Comparison of ENCODE assay signal across 25 cellular contexts in the genomic region with DNA sequence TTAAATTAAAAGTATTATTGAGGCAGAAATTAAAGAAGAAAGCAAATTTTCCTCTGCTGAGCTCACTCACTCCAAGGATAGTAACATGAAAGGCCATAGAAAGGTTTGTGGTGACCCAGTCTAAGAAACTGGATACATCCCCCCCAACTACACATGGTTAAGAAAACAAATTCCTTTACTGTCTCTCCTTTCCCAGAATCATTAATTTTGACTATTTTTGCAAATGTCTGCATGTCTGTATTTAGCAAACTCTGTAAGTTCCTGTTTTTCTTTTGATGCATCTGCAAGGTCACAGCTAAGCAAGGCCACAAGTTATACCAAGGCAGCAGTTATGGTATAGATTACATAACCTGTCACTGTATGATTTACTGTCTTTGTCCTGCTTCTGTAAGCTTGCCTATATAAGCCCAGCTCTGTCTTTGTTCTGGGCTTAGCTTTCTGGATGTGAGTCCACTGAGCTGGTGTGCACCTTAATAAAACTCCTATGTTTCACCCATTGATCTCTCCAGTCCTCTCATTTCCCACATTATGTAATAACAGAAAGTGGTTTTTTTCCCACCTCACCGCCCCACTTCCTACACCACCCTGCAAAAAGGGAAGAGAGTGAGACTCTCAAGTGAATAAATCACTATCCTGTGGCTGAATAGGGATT. TPM values are rescaled to one million over a fixed set of nuclear protein-coding genes. Genes with fewer than 3 reads are reported as not detected.
DNase-seq lines count a peak whose midpoint lies in the region; ATAC-seq and TF ChIP-seq lines count a peak whose summit lies in the region.
"Had no signal": no experiment of that assay in that cellular context is flagged by ENCODE, and none has a peak within 500 bp of the region (broad histone marks: within the 10 kb centered on the region; RNA-seq: fewer than 3 reads in every experiment).

No MANE protein-coding gene starts in this region.

- CTCF ChIA-PET in MCF 10A (lab: Yijun Ruan, JAX) (interaction anchor here (0.7 kb wide), 1 partner anchor 43 kb away, joined by 3 read pairs; no protein-coding TSS in a partner anchor), mammary epithelial cell (lab: Charles Lee; ENCODE audit: low non-redundant PET) (no interaction called here), OCI-LY7 (lab: Charles Lee; ENCODE audit: unreplicated experiment) (no interaction called here)
- CTCF ChIA-PET in activated CD8-positive, alpha-beta T cell treated with anti-CD3 and anti-CD28 coated beads, Interleukin-2, amount 10 ng/mL, durations not matched to agents 7 days and 5 days (lab: Charles Lee), result no interaction called here

- no peaks in the 10 kb centered on the region for H3K79me2 ChIP-seq in mammary epithelial cell (ENCODE audit: insufficient read depth, low read length)
- no peaks in the 10 kb centered on the region for H3K79me2 ChIP-seq in OCI-LY7 (ENCODE audit: insufficient read depth, low read depth, low read length)

- BruUV-seq in MCF 10A (replicated peaks; lab: Mats Ljungman, UMichigan), result no TSS peak
- no TSS peak for BruUV-seq in mammary epithelial cell (replicated peaks; lab: Mats Ljungman, UMichigan)
- no TSS peak for BruUV-seq in OCI-LY7 (replicated peaks; lab: Mats Ljungman, UMichigan)

- no peak for ATAC-seq in activated CD8-positive, alpha-beta T cell treated with anti-CD3 and anti-CD28 coated beads, Interleukin-2, amount 10 ng/mL, durations not matched to agents 7 days and 5 days
- no peak for ATAC-seq in GM19467 (IDR thresholded peaks at IDR 0.05; ENCODE audit: unreplicated experiment)
- ATAC-seq: A549; naive thymus-derived CD8-positive, alpha-beta T cell had no signal

- H3K27ac Mint-ChIP-seq in MCF 10A (ENCODE audit: low read depth, unreplicated experiment), result no peak overlapping the region
- peak overlapping the region; percentile 49 for H3K27ac Mint-ChIP-seq in chondrocyte (ENCODE audit: unreplicated experiment)
- H3K27ac Mint-ChIP-seq in activated CD8-positive, alpha-beta T cell treated with anti-CD3 and anti-CD28 coated beads, Interleukin-2, amount 10 ng/mL, durations not matched to agents 7 days and 5 days, result no peak overlapping the region
- no peak overlapping the region for H3K27ac Mint-ChIP-seq in immature natural killer cell
- H3K27ac Mint-ChIP-seq: activated CD4-positive, alpha-beta memory T cell treated with anti-CD3 and anti-CD28 coated beads, Interleukin-2, amount 10 ng/mL, durations not matched to agents 7 days and 5 days had no signal

- no peak overlapping the region for H3K9ac ChIP-seq in mammary epithelial cell (ENCODE audit: insufficient read depth, low read length)

- H3K9me3 ChIP-seq in mammary epithelial cell (replicated peaks; ENCODE audit: insufficient read depth, low read length) (no peaks in the 10 kb centered on the region), OCI-LY7 (ENCODE audit: low read length) (no peaks in the 10 kb centered on the region)
- H3K9me3 ChIP-seq: ovary, right lobe of liver had no signal

- H3K27ac ChIP-seq in mammary epithelial cell (ENCODE audit: insufficient read depth, low read depth, low read length) (no peak overlapping the region), OCI-LY7 (ENCODE audit: low read depth, low read length, poor library complexity, severe bottlenecking) (no peak overlapping the region)
- H3K27ac ChIP-seq: A549, ovary, Peyer's patch, right lobe of liver had no signal

- H3K4me3 ChIP-seq in mammary epithelial cell (replicated peaks in 1 of 3; ENCODE audit: insufficient read depth in 1 of 3, low read depth in 2 of 3, low read length in 3 of 3) (no peak overlapping the region), OCI-LY7 (ENCODE audit: low read depth, low read length, poor library complexity, severe bottlenecking) (no peak overlapping the region)
- H3K4me3 ChIP-seq: A549, adrenal gland, esophagus muscularis mucosa, ovary, Peyer's patch, right lobe of liver, uterus had no signal

- peaks cover 18% of the 10 kb centered on the region for H3K36me3 Mint-ChIP-seq in MCF 10A (ENCODE audit: insufficient read depth, unreplicated experiment)
- H3K36me3 Mint-ChIP-seq in chondrocyte (ENCODE audit: low read depth), result peaks cover 8% of the 10 kb centered on the region
- peaks cover 76% of the 10 kb centered on the region for H3K36me3 Mint-ChIP-seq in activated CD8-positive, alpha-beta T cell treated with anti-CD3 and anti-CD28 coated beads, Interleukin-2, amount 10 ng/mL, durations not matched to agents 7 days and 5 days (ENCODE audit: low read depth)
- peaks cover 36 to 57% (median 56%) of the 10 kb centered on the region in 3 donors for H3K36me3 Mint-ChIP-seq in immature natural killer cell

- H3K4me3 Mint-ChIP-seq in MCF 10A (ENCODE audit: unreplicated experiment) (no peak overlapping the region), chondrocyte (ENCODE audit: unreplicated experiment) (no peak overlapping the region), immature natural killer cell (no peak overlapping the region)
- H3K4me3 Mint-ChIP-seq in activated CD8-positive, alpha-beta T cell treated with anti-CD3 and anti-CD28 coated beads, Interleukin-2, amount 10 ng/mL, durations not matched to agents 7 days and 5 days, result no peak overlapping the region
- H3K4me3 Mint-ChIP-seq: activated CD4-positive, alpha-beta memory T cell treated with anti-CD3 and anti-CD28 coated beads, Interleukin-2, amount 10 ng/mL, durations not matched to agents 7 days and 5 days; central memory CD8-positive, alpha-beta T cell; naive thymus-derived CD8-positive, alpha-beta T cell had no signal

- dilution Hi-C loops in mammary epithelial cell (cut with HindIII; ENCODE audit: low sequenced_read_pairs), result no loop called here

- peaks cover 5% of the 10 kb centered on the region for H3K4me1 ChIP-seq in mammary epithelial cell (ENCODE audit: insufficient read depth, low read length)
- H3K4me1 ChIP-seq in OCI-LY7 (ENCODE audit: insufficient read depth, low read length, poor library complexity, severe bottlenecking), result no peaks in the 10 kb centered on the region
- H3K4me1 ChIP-seq: A549, adrenal gland, Peyer's patch, right lobe of liver, uterus had no signal

- H2AFZ ChIP-seq in mammary epithelial cell (ENCODE audit: low read depth, low read length) (no peak overlapping the region), OCI-LY7 (ENCODE audit: low read length) (no peak overlapping the region)

- POLR2A ChIA-PET in MCF 10A (lab: Yijun Ruan, JAX) (interaction anchor here (2.4 kb wide), 1 partner anchor 13 kb away, joined by 10 read pairs; no protein-coding TSS in a partner anchor), OCI-LY7 (lab: Charles Lee) (no interaction called here)
- POLR2A ChIA-PET in activated CD8-positive, alpha-beta T cell treated with anti-CD3 and anti-CD28 coated beads, Interleukin-2, amount 10 ng/mL, durations not matched to agents 7 days and 5 days (lab: Charles Lee), result interaction anchor here (0.7 kb wide), 1 partner anchor 42 kb away, joined by 3 read pairs; no protein-coding TSS in a partner anchor

- no peaks in the 10 kb centered on the region for H4K20me1 ChIP-seq in mammary epithelial cell (ENCODE audit: insufficient read depth, low read length)
- H4K20me1 ChIP-seq in OCI-LY7 (ENCODE audit: insufficient read depth, low read length), result no peaks in the 10 kb centered on the region

- no peaks in the 10 kb centered on the region for H3K27me3 ChIP-seq in mammary epithelial cell (ENCODE audit: insufficient read depth, low read length)
- H3K27me3 ChIP-seq: adrenal gland, esophagus muscularis mucosa, ovary, Peyer's patch, right lobe of liver, uterus had no signal

- 100% methylated on average over 1 of the region's 1 CpG for WGBS in mammary epithelial cell (ENCODE audit: low coverage, missing lambda C conversion rate)

- no peaks in the 10 kb centered on the region for H3K9me2 ChIP-seq in OCI-LY7 (ENCODE audit: insufficient read depth, low read length)

- DNase-seq in MCF 10A (ENCODE audit: unreplicated experiment) (peak; percentile 8), mammary epithelial cell (no peak), OCI-LY7 (ENCODE audit: low spot score) (peak; percentile 31), chondrocyte (ENCODE audit: low spot score) (no peak), immature natural killer cell (no peak), amygdala (lab: John Stamatoyannopoulos, UW) (no peak)
- DNase-seq in activated CD8-positive, alpha-beta T cell treated with anti-CD3 and anti-CD28 coated beads, Interleukin-2, amount 10 ng/mL, durations not matched to agents 7 days and 5 days, result no peak
- DNase-seq: activated CD4-positive, alpha-beta memory T cell treated with anti-CD3 and anti-CD28 coated beads, Interleukin-2, amount 10 ng/mL, durations not matched to agents 7 days and 5 days; activated CD4-positive, CD25-positive, alpha-beta regulatory T cell; activated gamma-delta T cell treated with Interleukin-2 at 50 U/mL for 16 hours; adrenal gland; C1 segment of cervical spinal cord; naive thymus-derived CD8-positive, alpha-beta T cell; NCI-H1436 treated with DMSO at 0.1 percent for 48 hours; NCI-H2171; ovary; Peyer's patch; right lobe of liver; substantia nigra; T-helper 9 cell; uterus had no signal

- H3K36me3 ChIP-seq in mammary epithelial cell (ENCODE audit: insufficient read depth, low read length) (peaks cover 6% of the 10 kb centered on the region), OCI-LY7 (ENCODE audit: insufficient read depth, low read length) (peaks cover 36% of the 10 kb centered on the region)
- H3K36me3 ChIP-seq: adrenal gland, ovary, Peyer's patch, right lobe of liver, uterus had no signal

- H3K4me1 Mint-ChIP-seq in MCF 10A (ENCODE audit: insufficient read depth, unreplicated experiment) (no peaks in the 10 kb centered on the region), chondrocyte (ENCODE audit: low read depth) (peaks cover 38% of the 10 kb centered on the region), immature natural killer cell (peaks cover 0 to 4% of the 10 kb centered on the region in 2 donors)
- no peaks in the 10 kb centered on the region for H3K4me1 Mint-ChIP-seq in activated CD8-positive, alpha-beta T cell treated with anti-CD3 and anti-CD28 coated beads, Interleukin-2, amount 10 ng/mL, durations not matched to agents 7 days and 5 days (ENCODE audit: low read depth)
- H3K4me1 Mint-ChIP-seq: activated CD4-positive, alpha-beta memory T cell treated with anti-CD3 and anti-CD28 coated beads, Interleukin-2, amount 10 ng/mL, durations not matched to agents 7 days and 5 days; naive thymus-derived CD8-positive, alpha-beta T cell had no signal

- in situ Hi-C loops in mammary epithelial cell (cut with MboI; ENCODE audit: low sequenced_read_pairs in 2 of 2), result no loop called here

- H3K9me3 Mint-ChIP-seq in MCF 10A (ENCODE audit: unreplicated experiment) (peaks cover 23% of the 10 kb centered on the region), chondrocyte (ENCODE audit: low read depth) (no peaks in the 10 kb centered on the region), immature natural killer cell (peaks cover 3 to 32% (median 17%) of the 10 kb centered on the region in 6 donors)
- H3K9me3 Mint-ChIP-seq in activated CD8-positive, alpha-beta T cell treated with anti-CD3 and anti-CD28 coated beads, Interleukin-2, amount 10 ng/mL, durations not matched to agents 7 days and 5 days (ENCODE audit: insufficient read depth), result peaks cover 40% of the 10 kb centered on the region

- TF ChIP-seq CTCF in MCF 10A (IDR thresholded peaks at IDR 0.05; ENCODE audit: unreplicated experiment) (no peak), mammary epithelial cell (conservative IDR thresholded peaks at IDR 0.05 in 1 of 2, IDR thresholded peaks at IDR 0.05 in 1 of 2; ENCODE audit: extremely low read depth in 1 of 2, insufficient read depth in 1 of 2, low read depth in 1 of 2, low read length in 2 of 2) (no peak), OCI-LY7 (conservative IDR thresholded peaks at IDR 0.05; ENCODE audit: low read length) (no peak), chondrocyte (IDR thresholded peaks at IDR 0.05) (no peak)

- intact Hi-C loops in MCF 10A (cut with micrococcal nuclease), result no loop called here
- intact Hi-C loops in mammary epithelial cell (cut with micrococcal nuclease), result no loop called here
- intact Hi-C loops in OCI-LY7 (cut with micrococcal nuclease; ENCODE audit: unreplicated experiment), result no loop called here

- H3K27me3 Mint-ChIP-seq in MCF 10A (ENCODE audit: insufficient read depth, unreplicated experiment) (no peaks in the 10 kb centered on the region), chondrocyte (ENCODE audit: low read depth) (no peaks in the 10 kb centered on the region), immature natural killer cell (ENCODE audit: low read depth in 3 of 3) (peaks cover 0 to 5% (median 0%) of the 10 kb centered on the region in 3 donors)
- no peaks in the 10 kb centered on the region for H3K27me3 Mint-ChIP-seq in activated CD8-positive, alpha-beta T cell treated with anti-CD3 and anti-CD28 coated beads, Interleukin-2, amount 10 ng/mL, durations not matched to agents 7 days and 5 days (ENCODE audit: low read depth)
- H3K27me3 Mint-ChIP-seq: activated CD4-positive, alpha-beta memory T cell treated with anti-CD3 and anti-CD28 coated beads, Interleukin-2, amount 10 ng/mL, durations not matched to agents 7 days and 5 days; central memory CD8-positive, alpha-beta T cell; naive thymus-derived CD8-positive, alpha-beta T cell had no signal

- H3K4me2 ChIP-seq in mammary epithelial cell (ENCODE audit: insufficient read depth, low read depth, low read length) (no peak overlapping the region), OCI-LY7 (ENCODE audit: low read length) (no peak overlapping the region)
- H3K4me2 ChIP-seq: A549 had no signal

RNA-seq across cellular contexts. Expression of a gene that starts 8.5 kb away (rescaled TPM):
- 58.9 and 102 TPM in 2 replicates for total RNA-seq in MCF 10A (2022)
- total RNA-seq in mammary epithelial cell, result 10 to 100 TPM; 54.7 to 59.7 TPM
- polyA plus RNA-seq in mammary epithelial cell, result 17.4 TPM
- polyA minus RNA-seq in mammary epithelial cell, result 30.6 TPM
- total RNA-seq in OCI-LY7 (2014; rRNA removed; shearing (Covaris generic)), result 59.4 and 66.1 TPM in 2 replicates
- 47.2 and 66.8 TPM in 2 replicates for total RNA-seq in OCI-LY7 (2022)
- 37.8 to 56.5 TPM (median 38.6 TPM) in 3 replicates for total RNA-seq in chondrocyte
- 10 to 100 TPM; 51.5 to 53.5 TPM for total RNA-seq in activated CD8-positive, alpha-beta T cell treated with anti-CD3 and anti-CD28 coated beads, Interleukin-2, amount 10 ng/mL, durations not matched to agents 7 days and 5 days
- 10 to 100 TPM in 1 of 3 donors, 1 to 10 TPM in 2; 5.2 to 19.1 (median 8.3) TPM for polyA plus RNA-seq in immature natural killer cell

Comparison
In these comparisons a context has a peak if more than half of its experiments do, and no peak if none do; other contexts are left out.
1. DNase-seq: peak in MCF 10A (single experiment) and OCI-LY7 (single experiment); none in mammary epithelial cell (single experiment), chondrocyte (single experiment), activated CD8-positive, alpha-beta T cell treated with anti-CD3 and anti-CD28 coated beads, Interleukin-2, amount 10 ng/mL, durations not matched to agents 7 days and 5 days (single experiment), immature natural killer cell (0 of 3) and amygdala (0 of 56).